In the genomic region with DNA sequence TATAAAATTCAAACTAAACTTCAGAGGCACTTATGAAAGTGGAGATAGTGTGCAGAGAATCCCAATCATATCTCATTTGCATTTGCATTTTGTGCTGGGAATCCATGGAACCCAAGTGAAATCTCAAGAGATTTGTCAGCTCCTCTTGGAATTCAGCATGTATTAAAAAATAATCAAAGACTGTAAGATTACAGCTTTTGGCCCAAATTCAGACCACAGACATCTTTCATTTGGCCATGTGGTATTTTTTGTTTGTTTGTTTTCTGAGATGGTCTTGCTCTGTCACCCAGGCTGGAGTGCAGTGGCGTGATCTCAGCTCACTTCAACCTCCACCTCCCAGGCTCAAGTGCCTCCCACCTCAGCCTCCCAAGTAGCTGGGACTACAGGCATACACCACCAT, we compare ENCODE assay signal across 17 cellular contexts. TPM values are rescaled to one million over a fixed set of nuclear protein-coding genes. Genes with fewer than 3 reads are reported as not detected.
DNase-seq lines count a peak whose midpoint lies in the region; ATAC-seq, FAIRE-seq and TF ChIP-seq lines count a peak whose summit lies in the region.
"Had no signal": no experiment of that assay in that cellular context is flagged by ENCODE, and none has a peak within 500 bp of the region (broad histone marks: within the 10 kb centered on the region; RNA-seq: fewer than 3 reads in every experiment).

No MANE protein-coding gene starts in this region.

- no peak for FAIRE-seq in astrocyte (lab: Jason Lieb, UNC)

- H3K27ac Mint-ChIP-seq in HFFc6 (peak overlapping the region; percentile 45; the same call in 1 of the 2 replicates), astrocyte (ENCODE audit: unreplicated experiment) (no peak overlapping the region)
- H3K27ac Mint-ChIP-seq: B cell had no signal

- H3K4me1 Mint-ChIP-seq in HFFc6 (ENCODE audit: low read depth) (peaks cover 46% of the 10 kb centered on the region), astrocyte (ENCODE audit: low read depth, unreplicated experiment) (peaks cover 4% of the 10 kb centered on the region)

- H3K9ac ChIP-seq in astrocyte (ENCODE audit: low read length) (no peak overlapping the region), fibroblast of lung (ENCODE audit: insufficient read depth, low read length) (no peak overlapping the region)

- H3K79me2 ChIP-seq in astrocyte (ENCODE audit: insufficient read depth, low read length) (peaks cover 10% of the 10 kb centered on the region), fibroblast of lung (ENCODE audit: control insufficient read depth, insufficient read depth, low read length) (peaks cover 10% of the 10 kb centered on the region)

- H3K36me3 Mint-ChIP-seq in HFFc6 (ENCODE audit: low read depth): peaks cover 6% of the 10 kb centered on the region; the same call in 1 of the 2 replicates
- H3K36me3 Mint-ChIP-seq in astrocyte (ENCODE audit: low read depth, unreplicated experiment): no peaks in the 10 kb centered on the region

- peaks cover 19% of the 10 kb centered on the region for H3K4me1 ChIP-seq in astrocyte (ENCODE audit: insufficient read depth, low read length)
- peaks cover 4% of the 10 kb centered on the region for H3K4me1 ChIP-seq in fibroblast of lung (ENCODE audit: control insufficient read depth, extremely low read depth, insufficient read depth, low read length)

- H3K9me3 Mint-ChIP-seq in HFFc6 (no peaks in the 10 kb centered on the region), astrocyte (ENCODE audit: unreplicated experiment) (no peaks in the 10 kb centered on the region)

- H3K9me3 ChIP-seq in astrocyte (ENCODE audit: insufficient read depth, low read depth, low read length) (no peaks in the 10 kb centered on the region), fibroblast of lung (ENCODE audit: control insufficient read depth, insufficient read depth, low read depth, low read length) (no peaks in the 10 kb centered on the region)

- ATAC-seq in HG03469 (IDR thresholded peaks at IDR 0.05; ENCODE audit: unreplicated experiment) (no peak), GM19463 (IDR thresholded peaks at IDR 0.05; ENCODE audit: unreplicated experiment) (no peak), HG03342 (IDR thresholded peaks at IDR 0.05; ENCODE audit: unreplicated experiment) (no peak)

- H3K4me2 ChIP-seq in astrocyte (ENCODE audit: low read length) (no peak overlapping the region), fibroblast of lung (ENCODE audit: extremely low read depth, insufficient read depth, low read length) (no peak overlapping the region)

- no peaks in the 10 kb centered on the region for H4K20me1 ChIP-seq in astrocyte (ENCODE audit: insufficient read depth, low read length)
- H4K20me1 ChIP-seq in fibroblast of lung (ENCODE audit: control insufficient read depth, extremely low read depth, insufficient read depth, low read length): no peaks in the 10 kb centered on the region

- H3K4me3 Mint-ChIP-seq in HFFc6 (no peak overlapping the region), astrocyte (ENCODE audit: unreplicated experiment) (no peak overlapping the region)
- H3K4me3 Mint-ChIP-seq: B cell had no signal

- H2AFZ ChIP-seq in astrocyte (ENCODE audit: low read depth, low read length) (no peak overlapping the region), fibroblast of lung (ENCODE audit: low read length) (no peak overlapping the region)

- H3K36me3 ChIP-seq in astrocyte (ENCODE audit: insufficient read depth, low read length) (no peaks in the 10 kb centered on the region), fibroblast of lung (ENCODE audit: control insufficient read depth, insufficient read depth, low read length) (no peaks in the 10 kb centered on the region)

- TF ChIP-seq CTCF in AG10803 (conservative IDR thresholded peaks at IDR 0.05; ENCODE audit: low read length) (no peak), HFFc6 (IDR thresholded peaks at IDR 0.05) (no peak), astrocyte (IDR thresholded peaks at IDR 0.05; ENCODE audit: insufficient read depth, low read depth, low read length) (no peak), fibroblast of lung (conservative IDR thresholded peaks at IDR 0.05 in 1 of 2, IDR thresholded peaks at IDR 0.05 in 1 of 2; ENCODE audit: low read depth in 1 of 2, low read length in 2 of 2) (no peak)

- H3K4me3 ChIP-seq in AG10803 (ENCODE audit: low read length) (no peak overlapping the region), astrocyte (ENCODE audit: insufficient read depth, low read depth, low read length) (no peak overlapping the region), fibroblast of lung (replicated peaks in 1 of 4; ENCODE audit: control extremely low read depth in 1 of 4, insufficient read depth in 1 of 4, low read depth in 3 of 4, low read length in 4 of 4) (no peak overlapping the region)

- no peak overlapping the region for H3K27ac ChIP-seq in astrocyte (ENCODE audit: low read depth, low read length)
- H3K27ac ChIP-seq in fibroblast of lung (ENCODE audit: insufficient read depth, low read length): no peak overlapping the region

- H3K27me3 ChIP-seq in astrocyte (ENCODE audit: insufficient read depth, low read length) (no peaks in the 10 kb centered on the region), fibroblast of lung (ENCODE audit: control insufficient read depth, insufficient read depth, low read length) (no peaks in the 10 kb centered on the region)

- DNase-seq in AG10803 (ENCODE audit: low read depth) (peak; percentile 52), HFFc6 (peak; percentile 45), astrocyte (ENCODE audit: low read depth) (peak; percentile 57), fibroblast of lung (ENCODE audit: low read depth in 2 of 2) (peak; percentile 39 to 61)
- DNase-seq in stimulated activated CD4-positive, alpha-beta T cell treated with anti-CD3 and anti-CD28 coated beads, Interleukin-2, amount 100 ng/mL, for 48 hours: no peak
- DNase-seq: 8988T, H7, KBM-7, NCI-H1694 treated with DMSO at 0.1 percent for 48 hours, NCI-H2107, NCI-H510A, NCI-H748 treated with DMSO at 0.1 percent for 48 hours, SHP77 treated with DMSO at 0.1 percent for 48 hours had no signal

- H3K27me3 Mint-ChIP-seq in HFFc6 (ENCODE audit: insufficient read depth) (peaks cover 4% of the 10 kb centered on the region; the same call in 1 of the 2 replicates), astrocyte (ENCODE audit: low read depth, unreplicated experiment) (no peaks in the 10 kb centered on the region)
- H3K27me3 Mint-ChIP-seq: B cell had no signal

RNA-seq across cellular contexts. Expression of gene CACYBP, which starts 3.8 kb away (rescaled TPM):
- total RNA-seq in HFFc6 (2021; fragmentation: NEBNext Ultra II Directional; extraction: Animal tissue kit (Norgen Biotek cat#: 25700)): 100 to 1,000 TPM in 5 of 6 experiments, 10 to 100 TPM in 1; 89.9 to 164 (median 142) TPM
- total RNA-seq in astrocyte (87.8 and 95.0 TPM in 2 replicates), fibroblast of lung (238 and 543 TPM in 2 replicates)
- polyA plus RNA-seq in fibroblast of lung: 55.6 and 101 TPM in 2 replicates
- polyA plus RNA-seq in fibroblast of lung (2012): 66.7 and 117 TPM in 2 replicates
- 0.24 and 0.26 TPM in 2 replicates for polyA minus RNA-seq in fibroblast of lung (ENCODE audit: low replicate concordance)

RNA-seq across cellular contexts. Expression of gene MRPS14, which starts 27.3 kb away (rescaled TPM):
- 10 to 100 TPM; 30.1 to 43.4 (median 36.6) TPM for total RNA-seq in HFFc6 (2021; fragmentation: NEBNext Ultra II Directional; extraction: Animal tissue kit (Norgen Biotek cat#: 25700))
- total RNA-seq in astrocyte (20.3 and 23.7 TPM in 2 replicates), fibroblast of lung (31.3 and 39.5 TPM in 2 replicates)
- 31.6 and 31.8 TPM in 2 replicates for polyA plus RNA-seq in fibroblast of lung
- 37.0 and 39.8 TPM in 2 replicates for polyA plus RNA-seq in fibroblast of lung (2012)
- polyA minus RNA-seq in fibroblast of lung (ENCODE audit: low replicate concordance): 1.1 and 10.1 TPM in 2 replicates

Comparison
In these comparisons a context has a peak if more than half of its experiments do, and no peak if none do; other contexts are left out.
1. DNase-seq: peak in AG10803 (single experiment), HFFc6 (single experiment), astrocyte (single experiment) and fibroblast of lung (2 of 2); none in stimulated activated CD4-positive, alpha-beta T cell treated with anti-CD3 and anti-CD28 coated beads, Interleukin-2, amount 100 ng/mL, for 48 hours (0 of 2).